In genomic region chr2:20689428-20690264, GRCh38 we compare ENCODE assay signal across 27 cellular contexts. TPM values are rescaled to one million over a fixed set of nuclear protein-coding genes. Genes with fewer than 3 reads are reported as not detected.
DNase-seq lines count a peak whose midpoint lies in the region; FAIRE-seq and TF ChIP-seq lines count a peak whose summit lies in the region.
"Had no signal": no experiment of that assay in that cellular context is flagged by ENCODE, and none has a peak within 500 bp of the region (broad histone marks: within the 10 kb centered on the region; RNA-seq: fewer than 3 reads in every experiment).

No MANE protein-coding gene starts in this region.

- H3K9me3 ChIP-seq in liver (ENCODE audit: control insufficient read depth in 4 of 4, low read length in 3 of 4): no peaks in the 10 kb centered on the region
- H3K9me3 ChIP-seq in endodermal cell (ENCODE audit: control insufficient read depth, low read length): no peaks in the 10 kb centered on the region
- H3K9me3 ChIP-seq: BE2C had no signal

- TF ChIP-seq CTCF in fibroblast of pulmonary artery (IDR thresholded peaks at IDR 0.05; ENCODE audit: low read length, missing control alignments) (no peak), liver (IDR thresholded peaks at IDR 0.05; ENCODE audit: low read depth, low read length, missing input control) (no peak), progenitor cell of endocrine pancreas (IDR thresholded peaks at IDR 0.05; ENCODE audit: unreplicated experiment) (no peak), endodermal cell (conservative IDR thresholded peaks at IDR 0.05) (no peak)

- H3K4me1 Mint-ChIP-seq in progenitor cell of endocrine pancreas (ENCODE audit: low read depth) (peaks cover 5% of the 10 kb centered on the region), endodermal cell (no peaks in the 10 kb centered on the region)
- H3K4me1 Mint-ChIP-seq: CD14-positive monocyte had no signal

- no peaks in the 10 kb centered on the region for H3K9me3 Mint-ChIP-seq in progenitor cell of endocrine pancreas (ENCODE audit: low read depth)
- H3K9me3 Mint-ChIP-seq in endodermal cell: peaks cover 3% of the 10 kb centered on the region

- H3K27me3 ChIP-seq in liver (ENCODE audit: control insufficient read depth in 4 of 4, insufficient read depth in 4 of 4, low read length in 3 of 4) (no peaks in the 10 kb centered on the region), endodermal cell (ENCODE audit: control insufficient read depth, insufficient read depth, low read length, poor library complexity, severe bottlenecking) (no peaks in the 10 kb centered on the region)
- H3K27me3 ChIP-seq: BE2C had no signal

- peak overlapping the region; percentile 0 to 52 for H3K9ac ChIP-seq in liver (ENCODE audit: low read depth in 1 of 2, low read length in 2 of 2)
- no peak overlapping the region for H3K9ac ChIP-seq in endodermal cell (ENCODE audit: extremely low read depth, low read length, poor library complexity, severe bottlenecking)

- H3K36me3 ChIP-seq in liver (ENCODE audit: control insufficient read depth in 4 of 4, insufficient read depth in 3 of 4, low read depth in 1 of 4, low read length in 3 of 4) (peaks cover 0 to 3% (median 1%) of the 10 kb centered on the region in 4 donors), endodermal cell (ENCODE audit: control insufficient read depth, insufficient read depth, low read length) (peaks cover 26% of the 10 kb centered on the region)

- H3K27ac ChIP-seq in liver (ENCODE audit: low read depth in 1 of 2, low read length in 2 of 2) (peak overlapping the region; percentile 37 to 67), endodermal cell (ENCODE audit: low read depth, low read length) (no peak overlapping the region)
- H3K27ac ChIP-seq: 22Rv1 had no signal

- TF ChIP-seq RAD21 in liver (IDR thresholded peaks at IDR 0.05): peak; percentile 41 to 48

- H3K27me3 Mint-ChIP-seq in progenitor cell of endocrine pancreas: no peaks in the 10 kb centered on the region
- no peaks in the 10 kb centered on the region for H3K27me3 Mint-ChIP-seq in endodermal cell (ENCODE audit: insufficient read depth)

- H3K4me3 Mint-ChIP-seq in progenitor cell of endocrine pancreas (ENCODE audit: low read depth) (no peak overlapping the region), endodermal cell (no peak overlapping the region)
- H3K4me3 Mint-ChIP-seq: CD14-positive monocyte had no signal

- DNase-seq in GM19239 (ENCODE audit: insufficient read length, low spot score) (no peak), fibroblast of pulmonary artery (ENCODE audit: low read depth) (peak; percentile 31), progenitor cell of endocrine pancreas (ENCODE audit: low spot score, unreplicated experiment) (no peak), mucosa of gallbladder (ENCODE audit: low spot score) (no peak), endodermal cell (no peak), NCI-H446 treated with DMSO at 0.1 percent for 48 hours (lab: John Stamatoyannopoulos, UW) (no peak)
- DNase-seq: BE2C, Calu3, DMS79 treated with DMSO at 0.1 percent for 48 hours, GF-D8, H7, Karpas-422, NCI-H1092, NCI-H1417 treated with DMSO at 0.1 percent for 48 hours, NCI-H1694 treated with DMSO at 0.1 percent for 48 hours, NCI-H2081, NCI-H2171, NCI-H345, NCI-H524, NCI-H774, SIG-M5 had no signal

- H3K4me3 ChIP-seq in fibroblast of pulmonary artery (replicated peaks; ENCODE audit: low read depth, low read length): no peak overlapping the region
- peak overlapping the region; percentile 8 to 44 (median 10) for H3K4me3 ChIP-seq in liver (ENCODE audit: low read depth in 1 of 3, low read length in 3 of 3)
- no peak overlapping the region for H3K4me3 ChIP-seq in endodermal cell (ENCODE audit: low read length)

- H3K27ac Mint-ChIP-seq in progenitor cell of endocrine pancreas (peak overlapping the region; percentile 7), endodermal cell (no peak overlapping the region)

- FAIRE-seq in GM19239 (lab: Jason Lieb, UNC): peak; percentile 33
- FAIRE-seq: GM12892, RCC 7860 had no signal

- 33% methylated on average over 11 of the region's 11 CpGs for WGBS in liver
- 89 to 90% methylated on average over 11 of the region's 11 CpGs for WGBS in endodermal cell (ENCODE audit: insufficient coverage in 1 of 2, insufficient read length in 1 of 2), 2 experiments

- H3K36me3 Mint-ChIP-seq in progenitor cell of endocrine pancreas (ENCODE audit: insufficient read depth): peaks cover 16% of the 10 kb centered on the region
- peaks cover 30% of the 10 kb centered on the region for H3K36me3 Mint-ChIP-seq in endodermal cell (ENCODE audit: low read depth)

- H3K4me1 ChIP-seq in liver (ENCODE audit: control insufficient read depth in 4 of 4, insufficient read depth in 4 of 4, low read length in 3 of 4) (peaks cover 2 to 38% (median 36%) of the 10 kb centered on the region in 4 donors), endodermal cell (ENCODE audit: control insufficient read depth, insufficient read depth, low read length) (no peaks in the 10 kb centered on the region)
- H3K4me1 ChIP-seq: BE2C had no signal

TF ChIP-seq in liver, 16 proteins besides CTCF, POLR2A, EP300 and RAD21 (continues in another document):
- TF ChIP-seq TAF1 (conservative IDR thresholded peaks at IDR 0.05) (peak; percentile 61), HNF4A (conservative IDR thresholded peaks at IDR 0.05) (peak; percentile 75 to 86), REST (IDR thresholded peaks at IDR 0.05) (peak; percentile 79), FOXA2 (IDR thresholded peaks at IDR 0.05) (peak; percentile 92), RXRA (IDR thresholded peaks at IDR 0.05) (peak; percentile 65 to 85), JUND (IDR thresholded peaks at IDR 0.05) (peak; percentile 18 to 79), YY1 (IDR thresholded peaks at IDR 0.05) (peak; percentile 92), SP1 (IDR thresholded peaks at IDR 0.05) (peak; percentile 68), EGR1 (IDR thresholded peaks at IDR 0.05; ENCODE audit: low read depth in 2 of 2) (peak; percentile 21 to 82), GABPA (IDR thresholded peaks at IDR 0.05 in 1 of 2, conservative IDR thresholded peaks at IDR 0.05 in 1 of 2) (no peak), NR2F2 (IDR thresholded peaks at IDR 0.05) (no peak), HNF4G (IDR thresholded peaks at IDR 0.05) (no peak), MAX (IDR thresholded peaks at IDR 0.05) (peak; percentile 56), ATF3 (IDR thresholded peaks at IDR 0.05) (peak; percentile 87), ZBTB33 (IDR thresholded peaks at IDR 0.05) (peak; percentile 58)

RNA-seq across cellular contexts. Expression of gene GDF7, which starts 22.7 kb away (rescaled TPM):
- total RNA-seq in liver: 1 to 10 TPM; 5.0 to 7.2 TPM
- polyA plus RNA-seq in liver: 1 to 10 TPM in 1 of 2 donors, under 1 TPM in 1; 0.89 to 1.6 TPM
- total RNA-seq in progenitor cell of endocrine pancreas: 0.16 and 0.17 TPM in 2 replicates
- total RNA-seq in mucosa of gallbladder: 2.5 TPM
- under 1 TPM; 0.07 to 0.09 TPM for total RNA-seq in endodermal cell
- polyA plus RNA-seq in endodermal cell (2013, experiment 1 of 2): 9.4 TPM
- 8.1 TPM for polyA plus RNA-seq in endodermal cell (2013, experiment 2 of 2)
- total RNA-seq: Calu3, HT-29 had no signal
- polyA plus RNA-seq: CD14-positive monocyte had no signal

RNA-seq across cellular contexts. Expression of gene HS1BP3, which starts 38.7 kb away (rescaled TPM):
- total RNA-seq in liver (10 to 100 TPM in 1 of 2 donors, 1 to 10 TPM in 1; 7.7 to 14.1 TPM), progenitor cell of endocrine pancreas (15.9 and 16.5 TPM in 2 replicates), mucosa of gallbladder (50.3 TPM), endodermal cell (10 to 100 TPM; 23.0 to 26.2 TPM)
- 10 to 100 TPM in 1 of 2 donors, 1 to 10 TPM in 1; 7.8 to 15.4 TPM for polyA plus RNA-seq in liver
- polyA plus RNA-seq in endodermal cell (2013, experiment 1 of 2): 19.6 TPM
- 16.8 TPM for polyA plus RNA-seq in endodermal cell (2013, experiment 2 of 2)

Comparison
In these comparisons a context has a peak if more than half of its experiments do, and no peak if none do; other contexts are left out.
1. H3K4me3 ChIP-seq: peak in liver (3 of 3); none in fibroblast of pulmonary artery (single experiment) and endodermal cell (single experiment).